In the genomic region with DNA sequence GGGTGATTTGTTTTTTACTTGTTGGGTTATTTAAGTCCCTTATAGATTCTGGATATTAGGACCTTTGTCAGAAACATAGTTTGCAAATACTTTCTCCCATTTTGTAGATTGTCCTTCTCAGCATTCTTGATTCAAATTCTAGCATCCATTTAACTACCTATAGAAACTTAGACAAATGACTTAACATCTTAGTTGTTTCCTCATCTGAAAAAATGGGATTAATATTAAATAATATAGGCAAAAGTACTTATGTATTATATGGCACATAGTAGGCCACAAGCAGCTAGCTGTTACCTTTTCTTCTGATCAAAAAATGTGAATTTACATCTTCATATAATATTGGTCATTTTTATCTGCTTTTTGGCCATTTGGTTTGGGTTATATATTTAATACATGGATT, we compare ENCODE assay signal across 31 cellular contexts.
"Had no signal": no experiment of that assay in that cellular context is flagged by ENCODE, and none has a peak within 500 bp of the region (broad histone marks: within the 10 kb centered on the region; RNA-seq: fewer than 3 reads in every experiment).

No MANE protein-coding gene starts in this region.

- H3K4me3 ChIP-seq: MG63 had no signal

- H3K36me3 ChIP-seq: MG63 had no signal

- DNase-seq: Karpas-422, Kasumi-1, MG63, MM.1S, MV-4-11, NCI-H1048, NCI-H1092, NCI-H1092 treated with DMSO at 0.1 percent for 48 hours, NCI-H1105, NCI-H1105 treated with DMSO at 0.1 percent for 48 hours, NCI-H1417, NCI-H1417 treated with DMSO at 0.1 percent for 48 hours, NCI-H1436, NCI-H1436 treated with DMSO at 0.1 percent for 48 hours, NCI-H146, NCI-H187, NCI-H187 treated with DMSO at 0.1 percent for 48 hours, NCI-H1930, NCI-H2029, NCI-H2029 treated with DMSO at 0.1 percent for 48 hours, NCI-H2081, NCI-H2081 treated with DMSO at 0.1 percent for 48 hours, NCI-H2107, NCI-H2171, NCI-H2227 treated with DMSO at 0.1 percent for 48 hours, NCI-H226, NCI-H345, NCI-H446, NCI-H446 treated with DMSO at 0.1 percent for 48 hours, NCI-H510A, NCI-H510A treated with DMSO at 0.1 percent for 48 hours had no signal
